ENCODE assay signal across 22 cellular contexts in genomic region chr2:241081190-241081642, GRCh38. TPM values are rescaled to one million over a fixed set of nuclear protein-coding genes. Genes with fewer than 3 reads are reported as not detected.
DNase-seq lines count a peak whose midpoint lies in the region; ATAC-seq and TF ChIP-seq lines count a peak whose summit lies in the region.
"Had no signal": no experiment of that assay in that cellular context is flagged by ENCODE, and none has a peak within 500 bp of the region (broad histone marks: within the 10 kb centered on the region; RNA-seq: fewer than 3 reads in every experiment).

No MANE protein-coding gene starts in this region.

- no peak overlapping the region for H3K27ac ChIP-seq in left lung
- H3K27ac ChIP-seq: cardiac muscle cell, esophagus muscularis mucosa, parathyroid adenoma, SJSA1 had no signal

- TF ChIP-seq CTCF in left lung (IDR thresholded peaks at IDR 0.05), result no peak

- no peaks in the 10 kb centered on the region for H3K27me3 Mint-ChIP-seq in activated naive CD4-positive, alpha-beta T cell treated with anti-CD3 and anti-CD28 coated beads, Interleukin-2, amount 10 ng/mL, durations not matched to agents 7 days and 5 days
- H3K27me3 Mint-ChIP-seq in T-cell, result no peaks in the 10 kb centered on the region
- H3K27me3 Mint-ChIP-seq in stimulated activated naive B cell treated with anti-CD40 and anti-IgM and Interleukin-4, amounts not matched to agents 10 μg/mL and 1 μg/mL and 100 μg/mL, for 72 hours, result no peaks in the 10 kb centered on the region

- intact Hi-C loops in left lung (cut with DNase I), result no loop called here

- H3K4me1 Mint-ChIP-seq in activated naive CD4-positive, alpha-beta T cell treated with anti-CD3 and anti-CD28 coated beads, Interleukin-2, amount 10 ng/mL, durations not matched to agents 7 days and 5 days, result peaks cover 5% of the 10 kb centered on the region
- peaks cover 11 to 32% (median 25%) of the 10 kb centered on the region in 3 donors for H3K4me1 Mint-ChIP-seq in T-cell
- H3K4me1 Mint-ChIP-seq in stimulated activated naive B cell treated with anti-CD40 and anti-IgM and Interleukin-4, amounts not matched to agents 10 μg/mL and 1 μg/mL and 100 μg/mL, for 72 hours, result peaks cover 10 to 18% of the 10 kb centered on the region in 2 donors
- H3K4me1 Mint-ChIP-seq: CD14-positive monocyte had no signal

- H3K4me3 ChIP-seq in left lung, result no peak overlapping the region
- H3K4me3 ChIP-seq: cardiac muscle cell, esophagus muscularis mucosa, MG63, SJSA1 had no signal

- peaks cover 3 to 10% of the 10 kb centered on the region in 2 donors for H3K36me3 Mint-ChIP-seq in activated naive CD4-positive, alpha-beta T cell treated with anti-CD3 and anti-CD28 coated beads, Interleukin-2, amount 50 U/mL, for 72 hours
- peaks cover 6% of the 10 kb centered on the region for H3K36me3 Mint-ChIP-seq in activated naive CD4-positive, alpha-beta T cell treated with anti-CD3 and anti-CD28 coated beads, Interleukin-2, amount 10 ng/mL, durations not matched to agents 7 days and 5 days
- peaks cover 21% of the 10 kb centered on the region for H3K36me3 Mint-ChIP-seq in T-cell
- peaks cover 23 to 44% of the 10 kb centered on the region in 2 donors for H3K36me3 Mint-ChIP-seq in stimulated activated naive B cell treated with anti-CD40 and anti-IgM and Interleukin-4, amounts not matched to agents 10 μg/mL and 1 μg/mL and 100 μg/mL, for 72 hours

- peaks cover 0 to 2% of the 10 kb centered on the region in 2 donors for H3K9me3 Mint-ChIP-seq in activated naive CD4-positive, alpha-beta T cell treated with anti-CD3 and anti-CD28 coated beads, Interleukin-2, amount 50 U/mL, for 72 hours
- H3K9me3 Mint-ChIP-seq in activated naive CD4-positive, alpha-beta T cell treated with anti-CD3 and anti-CD28 coated beads, Interleukin-2, amount 10 ng/mL, durations not matched to agents 7 days and 5 days, result no peaks in the 10 kb centered on the region
- peaks cover 3 to 6% (median 6%) of the 10 kb centered on the region in 3 donors for H3K9me3 Mint-ChIP-seq in T-cell
- H3K9me3 Mint-ChIP-seq in stimulated activated naive B cell treated with anti-CD40 and anti-IgM and Interleukin-4, amounts not matched to agents 10 μg/mL and 1 μg/mL and 100 μg/mL, for 72 hours, result peaks cover 2% of the 10 kb centered on the region in 2 donors
- H3K9me3 Mint-ChIP-seq: natural killer cell had no signal

- no peak for DNase-seq in activated naive CD4-positive, alpha-beta T cell treated with anti-CD3 and anti-CD28 coated beads, Interleukin-2, amount 50 U/mL, for 72 hours (ENCODE audit: low spot score in 2 of 2)
- no peak for DNase-seq in activated naive CD4-positive, alpha-beta T cell treated with anti-CD3 and anti-CD28 coated beads, Interleukin-2, amount 10 ng/mL, durations not matched to agents 7 days and 5 days
- DNase-seq in T-cell, result no peak
- DNase-seq in left lung, result no peak
- DNase-seq in stimulated activated naive B cell treated with anti-CD40 and anti-IgM and Interleukin-4, amounts not matched to agents 10 μg/mL and 1 μg/mL and 100 μg/mL, for 72 hours, result no peak
- no peak for DNase-seq in DMS 273 treated with DMSO at 0.1 percent for 48 hours (lab: John Stamatoyannopoulos, UW)
- no peak for DNase-seq in globus pallidus (ENCODE audit: low spot score)
- DNase-seq in islet precursor cell, result no peak
- DNase-seq: amniotic stem cell, DMS79, MG63, natural killer cell, NCI-H1436 treated with DMSO at 0.1 percent for 48 hours, NCI-H2171 treated with DMSO at 0.1 percent for 48 hours, NCI-H69, PC-3 had no signal

- H3K36me3 ChIP-seq in left lung, result peaks cover 0 to 11% of the 10 kb centered on the region in 2 donors

- POLR2A ChIA-PET in T-cell (lab: Charles Lee), result no interaction called here

- no peaks in the 10 kb centered on the region for H3K9me3 ChIP-seq in left lung
- H3K9me3 ChIP-seq: esophagus muscularis mucosa, MG63, SJSA1 had no signal

- ATAC-seq in activated naive CD4-positive, alpha-beta T cell treated with anti-CD3 and anti-CD28 coated beads, Interleukin-2, amount 50 U/mL, for 72 hours, result no peak
- peak in 1 of 4 experiments; percentile 20 for ATAC-seq in T-cell (replicated peaks in 1 of 4)
- ATAC-seq in left lung, result peak; percentile 5
- ATAC-seq in stimulated activated naive B cell treated with anti-CD40 and anti-IgM and Interleukin-4, amounts not matched to agents 10 μg/mL and 1 μg/mL and 100 μg/mL, for 72 hours (replicated peaks), result no peak
- ATAC-seq: HCT116, PC-3 had no signal

- H3K27me3 ChIP-seq in left lung, result no peaks in the 10 kb centered on the region
- H3K27me3 ChIP-seq: cardiac muscle cell, esophagus muscularis mucosa, MG63, SJSA1 had no signal

- peak overlapping the region; percentile 58 to 75 for H3K27ac Mint-ChIP-seq in activated naive CD4-positive, alpha-beta T cell treated with anti-CD3 and anti-CD28 coated beads, Interleukin-2, amount 50 U/mL, for 72 hours
- no peak overlapping the region for H3K27ac Mint-ChIP-seq in activated naive CD4-positive, alpha-beta T cell treated with anti-CD3 and anti-CD28 coated beads, Interleukin-2, amount 10 ng/mL, durations not matched to agents 7 days and 5 days
- peak overlapping the region; percentile 69 to 70 for H3K27ac Mint-ChIP-seq in T-cell
- peak overlapping the region; percentile 10 for H3K27ac Mint-ChIP-seq in stimulated activated naive B cell treated with anti-CD40 and anti-IgM and Interleukin-4, amounts not matched to agents 10 μg/mL and 1 μg/mL and 100 μg/mL, for 72 hours
- H3K27ac Mint-ChIP-seq: natural killer cell had no signal

- CTCF ChIA-PET in activated naive CD4-positive, alpha-beta T cell treated with anti-CD3 and anti-CD28 coated beads, Interleukin-2, amount 10 ng/mL, durations not matched to agents 7 days and 5 days (lab: Charles Lee), result no interaction called here
- CTCF ChIA-PET in T-cell (lab: Charles Lee), result interaction anchor here in 1 of 2 donors (0.6 kb wide), 1 partner anchor 797 kb away, joined by 4 read pairs; no protein-coding TSS in a partner anchor

- no peak overlapping the region for H3K4me3 Mint-ChIP-seq in activated naive CD4-positive, alpha-beta T cell treated with anti-CD3 and anti-CD28 coated beads, Interleukin-2, amount 10 ng/mL, durations not matched to agents 7 days and 5 days
- H3K4me3 Mint-ChIP-seq in T-cell, result no peak overlapping the region
- H3K4me3 Mint-ChIP-seq in stimulated activated naive B cell treated with anti-CD40 and anti-IgM and Interleukin-4, amounts not matched to agents 10 μg/mL and 1 μg/mL and 100 μg/mL, for 72 hours, result no peak overlapping the region
- H3K4me3 Mint-ChIP-seq: CD14-positive monocyte, natural killer cell had no signal

- H3K4me1 ChIP-seq in left lung, result peaks cover 0 to 11% of the 10 kb centered on the region in 2 donors
- H3K4me1 ChIP-seq: parathyroid adenoma had no signal

RNA-seq across cellular contexts. Expression of gene MTERF4, which starts 20.9 kb away (rescaled TPM):
- total RNA-seq in activated naive CD4-positive, alpha-beta T cell treated with anti-CD3 and anti-CD28 coated beads, Interleukin-2, amount 50 U/mL, for 72 hours, result 10 to 100 TPM; 37.8 to 47.1 TPM
- total RNA-seq in T-cell, result 100 to 1,000 TPM in 4 of 5 donors, 10 to 100 TPM in 1; 78.7 to 171 (median 109) TPM
- 10 to 100 TPM; 24.9 to 26.7 TPM for total RNA-seq in left lung
